ENCODE assay signal across 24 cellular contexts in genomic region chr5:134392301-134392700, GRCh38.
"Had no signal": no experiment of that assay in that cellular context is flagged by ENCODE, and none has a peak within 500 bp of the region (broad histone marks: within the 10 kb centered on the region; RNA-seq: fewer than 3 reads in every experiment).

No MANE protein-coding gene starts in this region.

- H3K27me3 ChIP-seq: breast epithelium, heart right ventricle, left lung, testis, transverse colon had no signal

- H3K4me1 ChIP-seq: breast epithelium, heart right ventricle, left lung, lower lobe of right lung, testis, transverse colon had no signal

- H3K4me3 ChIP-seq: breast epithelium, heart right ventricle, left lung, lower lobe of right lung, testis, transverse colon had no signal

- DNase-seq: activated CD4-positive, alpha-beta T cell treated with anti-CD3 and anti-CD28 coated beads, Interleukin-2, amount 10 ng/mL, durations not matched to agents 24 days and 14 days; activated CD4-positive, CD25-positive, alpha-beta regulatory T cell treated with anti-CD3 and anti-CD28 coated beads, Interleukin-2, amount 50 U/mL, for 72 hours; activated CD8-positive, alpha-beta memory T cell treated with anti-CD3 and anti-CD28 coated beads for 24 hours; activated naive CD8-positive, alpha-beta T cell treated with anti-CD3 and anti-CD28 coated beads, Interleukin-2, amount 50 U/mL, for 24 hours; amygdala; central memory CD4-positive, alpha-beta T cell; endodermal cell; foreskin melanocyte; heart right ventricle; kidney glomerular epithelial cell; left lung; lower lobe of right lung; mesendoderm; posterior cingulate gyrus; right cardiac atrium; stimulated activated CD4-positive, alpha-beta T cell treated with anti-CD3 and anti-CD28 coated beads, Interleukin-15, amount 100 ng/mL, for 24 hours; stimulated activated CD4-positive, alpha-beta T cell treated with anti-CD3 and anti-CD28 coated beads, Interleukin-2, amount 100 ng/mL, for 24 hours; stimulated activated naive CD4-positive, alpha-beta T cell treated with Interleukin-2 at 50 U/mL for 16 hours; T-helper 2 cell; testis; transverse colon had no signal

- H3K27ac ChIP-seq: breast epithelium, heart right ventricle, left lung, lower lobe of right lung, testis, transverse colon had no signal

- ATAC-seq: activated naive CD8-positive, alpha-beta T cell treated with anti-CD3 and anti-CD28 coated beads, Interleukin-2, amount 50 U/mL, for 24 hours; esophagus mucosa; heart right ventricle; left lung; lower lobe of right lung; natural killer cell treated with Interleukin-12 subunit alpha and Interleukin-12 subunit beta and Interleukin-15 and Interleukin-18, amount 100 ng/mL, for 72 hours; right cardiac atrium had no signal

- H3K9me3 ChIP-seq: breast epithelium, left lung, lower lobe of right lung, testis, transverse colon had no signal
